ENCODE assay signal across 8 cellular contexts in genomic region chr19:19460761-19461265, GRCh38. TPM values are rescaled to one million over a fixed set of nuclear protein-coding genes. Genes with fewer than 3 reads are reported as not detected.
DNase-seq lines count a peak whose midpoint lies in the region; ATAC-seq and TF ChIP-seq lines count a peak whose summit lies in the region.

No MANE protein-coding gene starts in this region.

- no peaks in the 10 kb centered on the region for H3K9me3 Mint-ChIP-seq in CD8-positive, alpha-beta T cell

- H3K9me3 ChIP-seq in CD8-positive, alpha-beta T cell (ENCODE audit: low read length), result no peaks in the 10 kb centered on the region
- no peaks in the 10 kb centered on the region for H3K9me3 ChIP-seq in psoas muscle
- H3K9me3 ChIP-seq in uterus, result no peaks in the 10 kb centered on the region

- peak overlapping the region; percentile 98 for H3K27ac Mint-ChIP-seq in CD8-positive, alpha-beta T cell

- peaks cover 30% of the 10 kb centered on the region for H3K36me3 Mint-ChIP-seq in CD8-positive, alpha-beta T cell

- H3K27ac ChIP-seq in CD8-positive, alpha-beta T cell (ENCODE audit: low read depth, low read length), result peak overlapping the region; percentile 67
- H3K27ac ChIP-seq in psoas muscle, result peak overlapping the region; percentile 81
- peak overlapping the region; percentile 60 to 64 for H3K27ac ChIP-seq in uterus

- peak overlapping the region; percentile 85 for H3K4me3 Mint-ChIP-seq in CD8-positive, alpha-beta T cell

- TF ChIP-seq POLR2A in uterus (IDR thresholded peaks at IDR 0.05), result no peak

- peak overlapping the region; percentile 44 for H3K4me3 ChIP-seq in CD8-positive, alpha-beta T cell (ENCODE audit: low read depth, low read length)
- peak overlapping the region; percentile 55 for H3K4me3 ChIP-seq in psoas muscle
- no peak overlapping the region for H3K4me3 ChIP-seq in uterus

- peaks cover 85% of the 10 kb centered on the region for H3K4me1 Mint-ChIP-seq in CD8-positive, alpha-beta T cell (ENCODE audit: low read depth)

- ATAC-seq in CD8-positive, alpha-beta T cell, result peak; percentile 62
- ATAC-seq in psoas muscle, result peak; percentile 39 to 66 (median 42)

- intact Hi-C loops in CD8-positive, alpha-beta T cell (cut with DNase I, micrococcal nuclease), result loop anchor here (1.0 to 2.0 kb wide), 6 partner anchors 11 to 56 kb away; partner anchors contain the start of genes GATAD2A (in 1 of the 2) and NDUFA13 (in 1 of the 2)
- intact Hi-C loops in head of caudate nucleus (cut with DNase I), result no loop called here
- intact Hi-C loops in psoas muscle (cut with DNase I), result no loop called here
- intact Hi-C loops in uterus (cut with DNase I; ENCODE audit: low total_unique reads), result no loop called here

- H3K27me3 Mint-ChIP-seq in CD8-positive, alpha-beta T cell (ENCODE audit: low read depth), result no peaks in the 10 kb centered on the region

- H3K36me3 ChIP-seq in CD8-positive, alpha-beta T cell (ENCODE audit: insufficient read depth, low read length), result peaks cover 8% of the 10 kb centered on the region
- H3K36me3 ChIP-seq in psoas muscle (ENCODE audit: insufficient read depth in 1 of 2, low read depth in 1 of 2), result peaks cover 3 to 6% of the 10 kb centered on the region in 2 donors
- H3K36me3 ChIP-seq in uterus, result no peaks in the 10 kb centered on the region

- 23 to 47% (median 41%) methylated on average over 18 of the region's 18 CpGs for WGBS in psoas muscle, 3 donors

- no peaks in the 10 kb centered on the region for H3K27me3 ChIP-seq in CD8-positive, alpha-beta T cell (ENCODE audit: insufficient read depth, low read length)
- H3K27me3 ChIP-seq in psoas muscle (ENCODE audit: insufficient read depth in 3 of 3, low read length in 2 of 3) (no peaks in the 10 kb centered on the region), uterus (no peaks in the 10 kb centered on the region)

- POLR2A ChIA-PET in CD8-positive, alpha-beta T cell (lab: Charles Lee), result interaction anchor here (1.2 to 1.8 kb wide), 4 partner anchors 28 to 75 kb away, joined by 3 to 10 read pairs (median 4); no protein-coding TSS in a partner anchor

- peaks cover 83% of the 10 kb centered on the region for H3K4me1 ChIP-seq in CD8-positive, alpha-beta T cell (ENCODE audit: insufficient read depth, low read length)
- H3K4me1 ChIP-seq in psoas muscle (peaks cover 75% of the 10 kb centered on the region), uterus (peaks cover 0 to 27% of the 10 kb centered on the region in 2 donors)

- TF ChIP-seq CTCF in CD8-positive, alpha-beta T cell (IDR thresholded peaks at IDR 0.05), result no peak
- no peak for TF ChIP-seq CTCF in psoas muscle (IDR thresholded peaks at IDR 0.05)
- TF ChIP-seq CTCF in uterus (IDR thresholded peaks at IDR 0.05), result no peak

- CTCF ChIA-PET in CD8-positive, alpha-beta T cell (lab: Charles Lee), result no interaction called here

- peak; percentile 25 to 79 (median 55) for DNase-seq in CD8-positive, alpha-beta T cell
- DNase-seq in KG1 (lab: John Stamatoyannopoulos, UW) (peak; percentile 45), head of caudate nucleus (peak in 38 of 42 donors; percentile 17 to 73 (median 46)), psoas muscle (peak; percentile 71 to 84), uterus (peak in 1 of 2 donors; percentile 42), NCI-H1105 (lab: John Stamatoyannopoulos, UW) (no peak), NCI-H2081 (lab: John Stamatoyannopoulos, UW) (no peak)
- peak; percentile 26 to 38 for DNase-seq in activated T-helper 1 cell treated with anti-CD3 and anti-CD28 coated beads, Interleukin-2, amount 50 U/mL, for 16 hours (ENCODE audit: low read depth in 1 of 2, low spot score in 1 of 2)

RNA-seq across cellular contexts. Expression of gene TSSK6, which starts 54.5 kb away (rescaled TPM):
- total RNA-seq in CD8-positive, alpha-beta T cell, result 1 to 10 TPM; 3.6 to 3.7 TPM
- 1 to 10 TPM in 1 of 4 donors, under 1 TPM in 2, not detected in 1; 0.50 to 1.9 (median 0.62) TPM for total RNA-seq in psoas muscle
- polyA plus RNA-seq in psoas muscle, result 1 to 10 TPM in 2 of 3 donors, under 1 TPM in 1; 0.37 to 3.2 (median 1.4) TPM
- 1 to 10 TPM in 2 of 4 donors, not detected in 2; 1.3 to 2.0 TPM for total RNA-seq in uterus

RNA-seq across cellular contexts. Expression of gene NDUFA13, which starts 55.2 kb away (rescaled TPM):
- 100 to 1,000 TPM; 151 to 166 TPM for total RNA-seq in CD8-positive, alpha-beta T cell
- total RNA-seq in psoas muscle (100 to 1,000 TPM; 438 to 648 (median 574) TPM), uterus (100 to 1,000 TPM in 1 of 4 donors, 10 to 100 TPM in 3; 28.6 to 204 (median 60.9) TPM)
- polyA plus RNA-seq in psoas muscle, result 100 to 1,000 TPM; 274 to 597 (median 487) TPM

RNA-seq across cellular contexts. Expression of gene GATAD2A, which starts 55.3 kb away (rescaled TPM):
- 100 to 1,000 TPM; 135 to 142 TPM for total RNA-seq in CD8-positive, alpha-beta T cell
- total RNA-seq in psoas muscle (10 to 100 TPM; 25.3 to 65.9 (median 55.6) TPM), uterus (10 to 100 TPM in 3 of 4 donors, 1 to 10 TPM in 1; 9.7 to 65.1 (median 22.3) TPM)
- 10 to 100 TPM; 18.5 to 43.4 (median 32.5) TPM for polyA plus RNA-seq in psoas muscle

Comparison
In these comparisons a context has a peak if more than half of its experiments do, and no peak if none do; other contexts are left out.
1. DNase-seq: peak in CD8-positive, alpha-beta T cell (7 of 7), KG1 (single experiment), activated T-helper 1 cell treated with anti-CD3 and anti-CD28 coated beads, Interleukin-2, amount 50 U/mL, for 16 hours (2 of 2), head of caudate nucleus (38 of 42) and psoas muscle (2 of 2); none in NCI-H1105 (single experiment) and NCI-H2081 (0 of 2).
2. H3K4me3 ChIP-seq: peak in CD8-positive, alpha-beta T cell (single experiment) and psoas muscle (single experiment); none in uterus (0 of 2).
3. intact Hi-C loops: an anchor here in CD8-positive, alpha-beta T cell (1.0 to 2.0 kb wide); none called in head of caudate nucleus, psoas muscle and uterus.
4. Peak in every context shown above with its lines, with median percentiles within 50 percentile points of each other: H3K27ac ChIP-seq.